In the genomic region with DNA sequence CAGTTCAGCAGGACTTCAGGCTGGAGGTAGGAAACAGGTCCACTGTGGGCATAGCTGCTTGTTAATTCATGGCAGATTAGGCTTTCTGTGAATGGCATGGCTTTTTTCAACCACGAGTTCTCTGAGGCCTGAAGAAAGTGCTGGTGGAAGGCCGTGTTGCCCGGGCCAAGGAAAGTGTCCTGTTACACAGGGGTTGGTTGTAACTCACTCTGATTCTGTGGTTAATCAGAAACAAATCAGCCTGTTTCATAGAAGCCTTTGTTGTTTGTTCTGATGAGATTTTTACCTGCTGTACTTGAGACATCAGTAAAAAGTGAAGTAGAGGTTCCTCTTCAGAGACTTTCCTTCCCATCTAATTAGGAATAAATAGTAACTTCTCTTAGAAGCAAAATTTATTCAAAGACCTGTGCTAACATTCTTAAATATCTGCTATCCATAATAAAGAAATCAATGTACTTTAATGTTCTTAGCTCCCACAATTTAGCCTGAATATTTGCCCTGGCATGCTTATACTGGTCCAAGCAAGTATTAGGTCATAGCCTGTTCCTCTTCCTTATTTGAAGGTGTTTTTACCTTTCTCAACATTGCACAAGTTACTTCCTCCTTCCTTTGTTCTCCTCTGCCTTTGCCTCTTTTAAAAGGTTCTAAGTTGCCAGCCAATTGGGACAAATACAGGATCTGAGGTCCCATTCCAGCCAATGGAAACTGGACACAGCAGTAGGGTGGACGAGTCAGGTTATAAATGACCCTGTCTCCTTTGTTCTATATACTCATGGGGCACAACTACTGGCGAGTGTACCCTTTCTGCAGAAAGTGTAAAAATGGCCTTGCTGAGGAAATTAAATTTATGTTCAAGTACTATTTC, we compare ENCODE assay signal across 7 cellular contexts. TPM values are rescaled to one million over a fixed set of nuclear protein-coding genes. Genes with fewer than 3 reads are reported as not detected.
DNase-seq lines count a peak whose midpoint lies in the region; ATAC-seq and TF ChIP-seq lines count a peak whose summit lies in the region.
"Not testable (repeated sequence)": the region's sequence is repeated elsewhere in the genome, so short reads cannot be mapped to it uniquely, and the experiment has no call there.

No MANE protein-coding gene starts in this region.

- 64% methylated on average over 5 of the region's 5 CpGs for WGBS in esophagus muscularis mucosa

- intact Hi-C loops in MCF 10A (cut with micrococcal nuclease); esophagus muscularis mucosa (cut with DNase I): not testable (repeated sequence)

- TF ChIP-seq CTCF in MCF 10A (IDR thresholded peaks at IDR 0.05; ENCODE audit: unreplicated experiment); esophagus muscularis mucosa (IDR thresholded peaks at IDR 0.05): not testable (repeated sequence)

- not testable (repeated sequence) for H3K36me3 Mint-ChIP-seq in IgD-negative memory B cell; natural killer cell treated with Interleukin-12 subunit alpha and Interleukin-12 subunit beta and Interleukin-15 and Interleukin-18, amount 100 ng/mL, for 72 hours
- peaks cover 78% of the 10 kb centered on the region for H3K36me3 Mint-ChIP-seq in activated CD4-positive, alpha-beta T cell treated with anti-CD3 and anti-CD28 coated beads, Interleukin-2, amount 10 ng/mL, durations not matched to agents 7 days and 5 days (ENCODE audit: low read depth)
- H3K36me3 Mint-ChIP-seq in MCF 10A (ENCODE audit: insufficient read depth, unreplicated experiment): peaks cover 23% of the 10 kb centered on the region
- peaks cover 56% of the 10 kb centered on the region for H3K36me3 Mint-ChIP-seq in stimulated activated effector memory CD8-positive, alpha-beta T cell treated with anti-CD3 and anti-CD28 coated beads, Interleukin-12 subunit alpha, Interleukin-12 subunit beta, amount 100 ng/mL, for 72 hours

- not testable (repeated sequence) for TF ChIP-seq POLR2A in esophagus muscularis mucosa (IDR thresholded peaks at IDR 0.05; ENCODE audit: low read depth)

- H3K4me1 ChIP-seq in esophagus muscularis mucosa: peaks cover 71 to 95% (median 81%) of the 10 kb centered on the region in 4 donors

- not testable (repeated sequence) for H3K27me3 Mint-ChIP-seq in IgD-negative memory B cell; activated CD4-positive, alpha-beta T cell treated with anti-CD3 and anti-CD28 coated beads, Interleukin-2, amount 10 ng/mL, durations not matched to agents 7 days and 5 days; MCF 10A (ENCODE audit: insufficient read depth, unreplicated experiment); natural killer cell treated with Interleukin-12 subunit alpha and Interleukin-12 subunit beta and Interleukin-15 and Interleukin-18, amount 100 ng/mL, for 72 hours

- not testable (repeated sequence) for H3K9me3 ChIP-seq in esophagus muscularis mucosa

- not testable (repeated sequence) for H3K4me3 ChIP-seq in esophagus muscularis mucosa

- peaks cover 0 to 11% (median 2%) of the 10 kb centered on the region in 4 donors for H3K36me3 ChIP-seq in esophagus muscularis mucosa

- not testable (repeated sequence) for ATAC-seq in natural killer cell treated with Interleukin-12 subunit alpha and Interleukin-12 subunit beta and Interleukin-15 and Interleukin-18, amount 100 ng/mL, for 72 hours; stimulated activated effector memory CD8-positive, alpha-beta T cell treated with anti-CD3 and anti-CD28 coated beads, Interleukin-12 subunit alpha, Interleukin-12 subunit beta, amount 100 ng/mL, for 72 hours

- not testable (repeated sequence) for H3K27me3 ChIP-seq in esophagus muscularis mucosa

- peak overlapping the region; percentile 40 to 91 (median 84) for H3K27ac Mint-ChIP-seq in IgD-negative memory B cell
- H3K27ac Mint-ChIP-seq in activated CD4-positive, alpha-beta T cell treated with anti-CD3 and anti-CD28 coated beads, Interleukin-2, amount 10 ng/mL, durations not matched to agents 7 days and 5 days: peak overlapping the region; percentile 58
- peak overlapping the region; percentile 31 for H3K27ac Mint-ChIP-seq in MCF 10A (ENCODE audit: low read depth, unreplicated experiment)
- peak overlapping the region; percentile 50 to 61 for H3K27ac Mint-ChIP-seq in natural killer cell treated with Interleukin-12 subunit alpha and Interleukin-12 subunit beta and Interleukin-15 and Interleukin-18, amount 100 ng/mL, for 72 hours
- H3K27ac Mint-ChIP-seq in stimulated activated effector memory CD8-positive, alpha-beta T cell treated with anti-CD3 and anti-CD28 coated beads, Interleukin-12 subunit alpha, Interleukin-12 subunit beta, amount 100 ng/mL, for 72 hours: peak overlapping the region; percentile 82

- not testable (repeated sequence) for H3K9me3 Mint-ChIP-seq in IgD-negative memory B cell; activated CD4-positive, alpha-beta T cell treated with anti-CD3 and anti-CD28 coated beads, Interleukin-2, amount 10 ng/mL, durations not matched to agents 7 days and 5 days; MCF 10A (ENCODE audit: unreplicated experiment); natural killer cell treated with Interleukin-12 subunit alpha and Interleukin-12 subunit beta and Interleukin-15 and Interleukin-18, amount 100 ng/mL, for 72 hours; stimulated activated effector memory CD8-positive, alpha-beta T cell treated with anti-CD3 and anti-CD28 coated beads, Interleukin-12 subunit alpha, Interleukin-12 subunit beta, amount 100 ng/mL, for 72 hours

- CTCF ChIA-PET in activated CD4-positive, alpha-beta T cell treated with anti-CD3 and anti-CD28 coated beads, Interleukin-2, amount 10 ng/mL, durations not matched to agents 7 days and 5 days (lab: Charles Lee): interaction anchor here (0.7 to 2.5 kb wide), 4 partner anchors 9 to 64 kb away, joined by 3 to 8 read pairs (median 4); partner anchors contain the start of genes DGLUCY and RPS6KA5
- CTCF ChIA-PET in MCF 10A (lab: Yijun Ruan, JAX): interaction anchor here (0.8 to 2.2 kb wide), 4 partner anchors 15 to 222 kb away, joined by 3 to 7 read pairs (median 4); no protein-coding TSS in a partner anchor

- H3K4me1 Mint-ChIP-seq in IgD-negative memory B cell: peaks cover 24 to 31% (median 26%) of the 10 kb centered on the region in 3 donors
- peaks cover 45% of the 10 kb centered on the region for H3K4me1 Mint-ChIP-seq in activated CD4-positive, alpha-beta T cell treated with anti-CD3 and anti-CD28 coated beads, Interleukin-2, amount 10 ng/mL, durations not matched to agents 7 days and 5 days
- peaks cover 25% of the 10 kb centered on the region for H3K4me1 Mint-ChIP-seq in MCF 10A (ENCODE audit: insufficient read depth, unreplicated experiment)
- peaks cover 27 to 45% of the 10 kb centered on the region in 2 donors for H3K4me1 Mint-ChIP-seq in natural killer cell treated with Interleukin-12 subunit alpha and Interleukin-12 subunit beta and Interleukin-15 and Interleukin-18, amount 100 ng/mL, for 72 hours (ENCODE audit: low read depth in 2 of 2)
- H3K4me1 Mint-ChIP-seq in stimulated activated effector memory CD8-positive, alpha-beta T cell treated with anti-CD3 and anti-CD28 coated beads, Interleukin-12 subunit alpha, Interleukin-12 subunit beta, amount 100 ng/mL, for 72 hours: peaks cover 46% of the 10 kb centered on the region

- peak overlapping the region; percentile 67 to 98 (median 88) for H3K27ac ChIP-seq in esophagus muscularis mucosa (replicated peaks in 1 of 4)

- not testable (repeated sequence) for BruUV-seq in MCF 10A (replicated peaks; lab: Mats Ljungman, UMichigan)

- not testable (repeated sequence) for TF ChIP-seq EP300 in esophagus muscularis mucosa (IDR thresholded peaks at IDR 0.05)

- DNase-seq in activated CD4-positive, alpha-beta T cell treated with anti-CD3 and anti-CD28 coated beads, Interleukin-2, amount 10 ng/mL, durations not matched to agents 7 days and 5 days; MCF 10A (ENCODE audit: unreplicated experiment); esophagus muscularis mucosa (ENCODE audit: extremely low spot score); natural killer cell treated with Interleukin-12 subunit alpha and Interleukin-12 subunit beta and Interleukin-15 and Interleukin-18, amount 100 ng/mL, for 72 hours (ENCODE audit: low spot score); stimulated activated effector memory CD8-positive, alpha-beta T cell treated with anti-CD3 and anti-CD28 coated beads, Interleukin-12 subunit alpha, Interleukin-12 subunit beta, amount 100 ng/mL, for 72 hours (ENCODE audit: low spot score in 2 of 2): not testable (repeated sequence)
- DNase-seq in kidney tubule cell (ENCODE audit: low spot score): peak; percentile 53

- POLR2A ChIA-PET in activated CD4-positive, alpha-beta T cell treated with anti-CD3 and anti-CD28 coated beads, Interleukin-2, amount 10 ng/mL, durations not matched to agents 7 days and 5 days (lab: Charles Lee): not testable (repeated sequence)
- POLR2A ChIA-PET in MCF 10A (lab: Yijun Ruan, JAX): interaction anchor here (0.6 to 5.2 kb wide), 3 partner anchors 10 to 66 kb away, joined by 4 to 29 read pairs (median 4); partner anchors contain the start of gene DGLUCY

- H3K4me3 Mint-ChIP-seq in IgD-negative memory B cell: peak overlapping the region in 3 of 4 donors; percentile 44 to 87 (median 52)
- H3K4me3 Mint-ChIP-seq in activated CD4-positive, alpha-beta T cell treated with anti-CD3 and anti-CD28 coated beads, Interleukin-2, amount 10 ng/mL, durations not matched to agents 7 days and 5 days; MCF 10A (ENCODE audit: unreplicated experiment); natural killer cell treated with Interleukin-12 subunit alpha and Interleukin-12 subunit beta and Interleukin-15 and Interleukin-18, amount 100 ng/mL, for 72 hours; stimulated activated effector memory CD8-positive, alpha-beta T cell treated with anti-CD3 and anti-CD28 coated beads, Interleukin-12 subunit alpha, Interleukin-12 subunit beta, amount 100 ng/mL, for 72 hours: not testable (repeated sequence)

RNA-seq across cellular contexts. Expression of gene DGLUCY, which starts 10.8 kb away (rescaled TPM):
- polyA plus RNA-seq in IgD-negative memory B cell: 68.0 TPM
- total RNA-seq in activated CD4-positive, alpha-beta T cell treated with anti-CD3 and anti-CD28 coated beads, Interleukin-2, amount 10 ng/mL, durations not matched to agents 7 days and 5 days: 100 to 1,000 TPM; 109 to 110 TPM
- total RNA-seq in MCF 10A (2022) (11.3 and 11.7 TPM in 2 replicates), esophagus muscularis mucosa (10 to 100 TPM; 47.2 to 88.2 (median 66.5) TPM)
- 10 to 100 TPM; 28.4 to 78.3 TPM for total RNA-seq in natural killer cell treated with Interleukin-12 subunit alpha and Interleukin-12 subunit beta and Interleukin-15 and Interleukin-18, amount 100 ng/mL, for 72 hours

Comparison
In these comparisons a context has a peak if more than half of its experiments do, and no peak if none do; other contexts are left out.
1. H3K27ac Mint-ChIP-seq: peak in every context shown above with its lines; median percentile 84 in IgD-negative memory B cell; 82 in stimulated activated effector memory CD8-positive, alpha-beta T cell treated with anti-CD3 and anti-CD28 coated beads, Interleukin-12 subunit alpha, Interleukin-12 subunit beta, amount 100 ng/mL, for 72 hours; 58 in activated CD4-positive, alpha-beta T cell treated with anti-CD3 and anti-CD28 coated beads, Interleukin-2, amount 10 ng/mL, durations not matched to agents 7 days and 5 days; 56 in natural killer cell treated with Interleukin-12 subunit alpha and Interleukin-12 subunit beta and Interleukin-15 and Interleukin-18, amount 100 ng/mL, for 72 hours; 31 in MCF 10A.